Comparison of ENCODE assay signal across 8 cellular contexts in the genomic region with DNA sequence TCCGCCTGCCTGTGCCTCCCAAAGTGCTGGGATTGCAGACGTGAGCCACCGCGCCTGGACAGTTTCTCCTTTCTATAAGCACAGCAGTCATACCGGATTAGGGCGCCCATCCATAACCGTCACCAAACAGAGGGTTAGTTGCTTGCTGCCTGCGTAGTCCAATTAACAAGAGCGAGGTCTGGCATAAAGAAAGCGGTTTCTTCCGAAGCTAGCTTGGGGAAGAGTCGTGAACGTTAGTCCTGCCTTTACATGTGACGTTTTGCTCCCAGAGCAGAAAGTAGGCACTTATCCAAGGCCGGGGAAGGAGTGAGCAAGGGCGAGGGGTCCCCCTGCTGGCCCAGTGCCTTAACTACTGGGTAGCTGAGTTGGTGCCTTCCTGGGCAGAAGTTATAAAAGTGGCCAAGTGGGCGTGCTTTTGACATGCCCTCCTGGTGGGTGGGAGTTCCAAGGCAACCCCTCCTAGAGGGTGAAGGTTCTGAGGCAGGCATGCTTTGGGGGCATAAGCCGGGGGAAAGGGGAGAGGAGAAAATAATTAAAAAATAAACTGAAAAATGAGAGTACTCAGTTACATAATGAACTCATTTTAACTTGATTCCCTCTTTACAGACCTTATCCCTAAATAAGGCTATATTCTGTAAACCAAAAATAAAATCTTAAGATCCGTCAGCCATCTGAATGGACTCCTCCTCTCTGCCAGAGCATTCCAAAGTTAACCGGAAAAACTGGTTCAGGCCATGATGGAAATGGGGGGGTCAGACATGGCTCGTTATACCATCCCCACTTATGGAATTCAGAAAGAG.
DNase-seq lines count a peak whose midpoint lies in the region; ATAC-seq and TF ChIP-seq lines count a peak whose summit lies in the region.

No MANE protein-coding gene starts in this region.

- H3K27me3 Mint-ChIP-seq in activated naive CD4-positive, alpha-beta T cell treated with anti-CD3 and anti-CD28 coated beads, Interleukin-2, amount 10 ng/mL, durations not matched to agents 7 days and 5 days: no peaks in the 10 kb centered on the region

- no peak overlapping the region for H3K9ac ChIP-seq in Loucy (ENCODE audit: low read depth, low read length, poor library complexity, severe bottlenecking)

- H3K4me3 Mint-ChIP-seq in activated naive CD4-positive, alpha-beta T cell treated with anti-CD3 and anti-CD28 coated beads, Interleukin-2, amount 10 ng/mL, durations not matched to agents 7 days and 5 days: no peak overlapping the region

- no peak for TF ChIP-seq POLR2A in ovary (IDR thresholded peaks at IDR 0.05)
- no peak for TF ChIP-seq POLR2A in testis (IDR thresholded peaks at IDR 0.05)

- no peaks in the 10 kb centered on the region for H3K9me3 Mint-ChIP-seq in activated naive CD4-positive, alpha-beta T cell treated with anti-CD3 and anti-CD28 coated beads, Interleukin-2, amount 10 ng/mL, durations not matched to agents 7 days and 5 days

- no peak for TF ChIP-seq EP300 in ovary (IDR thresholded peaks at IDR 0.05)

- H3F3A ChIP-seq in Loucy (ENCODE audit: low read depth): no peaks in the 10 kb centered on the region

- H3K4me1 ChIP-seq in BE2C (no peaks in the 10 kb centered on the region; the same call in 1 of the 2 replicates), Loucy (ENCODE audit: insufficient read depth, low read length, poor library complexity, severe bottlenecking) (no peaks in the 10 kb centered on the region), ovary (ENCODE audit: insufficient read depth) (peaks cover 4% of the 10 kb centered on the region), testis (no peaks in the 10 kb centered on the region)

- H3K27ac Mint-ChIP-seq in activated naive CD4-positive, alpha-beta T cell treated with anti-CD3 and anti-CD28 coated beads, Interleukin-2, amount 10 ng/mL, durations not matched to agents 7 days and 5 days: no peak overlapping the region

- H3K79me2 ChIP-seq in Loucy (ENCODE audit: insufficient read depth, low read length): no peaks in the 10 kb centered on the region

- H3K36me3 Mint-ChIP-seq in activated naive CD4-positive, alpha-beta T cell treated with anti-CD3 and anti-CD28 coated beads, Interleukin-2, amount 10 ng/mL, durations not matched to agents 7 days and 5 days: no peaks in the 10 kb centered on the region

- no peaks in the 10 kb centered on the region for H3K36me3 ChIP-seq in BE2C
- H3K36me3 ChIP-seq in Loucy (ENCODE audit: insufficient read depth, low read length): no peaks in the 10 kb centered on the region
- no peaks in the 10 kb centered on the region for H3K36me3 ChIP-seq in ovary
- no peaks in the 10 kb centered on the region for H3K36me3 ChIP-seq in testis (ENCODE audit: low read depth, missing control alignments)

- CTCF ChIA-PET in activated naive CD4-positive, alpha-beta T cell treated with anti-CD3 and anti-CD28 coated beads, Interleukin-2, amount 10 ng/mL, durations not matched to agents 7 days and 5 days (lab: Charles Lee): interaction anchor here (0.9 to 3.5 kb wide), 8 partner anchors 12 to 719 kb away, joined by 3 to 18 read pairs (median 6); a partner anchor contains a TSS

- H4K20me1 ChIP-seq in Loucy (ENCODE audit: insufficient read depth, low read length, poor library complexity, severe bottlenecking): no peaks in the 10 kb centered on the region

- peak overlapping the region in 1 of 2 donors; percentile 29 for H3K27ac ChIP-seq in ovary
- peak overlapping the region in 1 of 2 donors; percentile 57 for H3K27ac ChIP-seq in testis

- intact Hi-C loops in ovary (cut with DNase I): loop anchor here (5.0 to 10.0 kb wide), 4 partner anchors 244 to 716 kb away; no protein-coding TSS in a partner anchor
- intact Hi-C loops in testis (cut with DNase I; ENCODE audit: low total_unique reads): loop anchor here (10.0 kb wide), 1 partner anchor 246 kb away; no protein-coding TSS in a partner anchor

- 13 to 22% (median 21%) methylated on average over 21 of the region's 21 CpGs for WGBS in ovary, 3 donors
- 29 to 30% methylated on average over 19 to 21 of the region's 21 CpGs for WGBS in testis, 2 donors

- DNase-seq in BE2C: peak; percentile 89
- peak; percentile 92 for DNase-seq in SK-N-DZ (ENCODE audit: low spot score)
- DNase-seq in activated naive CD4-positive, alpha-beta T cell treated with anti-CD3 and anti-CD28 coated beads, Interleukin-2, amount 10 ng/mL, durations not matched to agents 7 days and 5 days: peak; percentile 80
- peak; percentile 88 for DNase-seq in glomerular visceral epithelial cell (ENCODE audit: extremely low spot score)
- peak; percentile 84 to 89 (median 88) for DNase-seq in ovary
- peak; percentile 92 for DNase-seq in testis

- peak; percentile 95 for TF ChIP-seq CTCF in BE2C (IDR thresholded peaks at IDR 0.05; ENCODE audit: low read depth, low read length)
- peak; percentile 91 for TF ChIP-seq CTCF in Loucy (conservative IDR thresholded peaks at IDR 0.05; ENCODE audit: low read length)
- peak; percentile 52 to 74 (median 69) for TF ChIP-seq CTCF in ovary (IDR thresholded peaks at IDR 0.05)
- TF ChIP-seq CTCF in testis (IDR thresholded peaks at IDR 0.05): peak; percentile 57 to 62 (median 57)

- H3K4me1 Mint-ChIP-seq in activated naive CD4-positive, alpha-beta T cell treated with anti-CD3 and anti-CD28 coated beads, Interleukin-2, amount 10 ng/mL, durations not matched to agents 7 days and 5 days: peaks cover 5% of the 10 kb centered on the region

- no peaks in the 10 kb centered on the region for H3K27me3 ChIP-seq in BE2C
- no peaks in the 10 kb centered on the region for H3K27me3 ChIP-seq in Loucy (ENCODE audit: insufficient read depth, low read length, poor library complexity, severe bottlenecking)
- H3K27me3 ChIP-seq in ovary: no peaks in the 10 kb centered on the region
- H3K27me3 ChIP-seq in testis: no peaks in the 10 kb centered on the region

- no peak overlapping the region for H2AFZ ChIP-seq in Loucy (ENCODE audit: low read length)

- ATAC-seq in GM19455 (IDR thresholded peaks at IDR 0.05; ENCODE audit: unreplicated experiment): peak; percentile 79

- H3K9me3 ChIP-seq in BE2C: no peaks in the 10 kb centered on the region
- H3K9me3 ChIP-seq in Loucy (ENCODE audit: insufficient read depth, low read depth, low read length): no peaks in the 10 kb centered on the region
- no peaks in the 10 kb centered on the region for H3K9me3 ChIP-seq in ovary
- no peaks in the 10 kb centered on the region for H3K9me3 ChIP-seq in testis

- peak overlapping the region; percentile 55 for H3K4me3 ChIP-seq in BE2C (ENCODE audit: low read depth, low read length)
- H3K4me3 ChIP-seq in Loucy (ENCODE audit: low read length, poor library complexity, severe bottlenecking): no peak overlapping the region
- peak overlapping the region; percentile 27 for H3K4me3 ChIP-seq in ovary
- H3K4me3 ChIP-seq in testis: peak overlapping the region; percentile 31 to 40

- H3K9me2 ChIP-seq in Loucy (replicated peaks; ENCODE audit: low read depth, low read length): no peaks in the 10 kb centered on the region

- no peak overlapping the region for H3K4me2 ChIP-seq in Loucy (ENCODE audit: low read depth, low read length, poor library complexity, severe bottlenecking)
